Comparison of ENCODE assay signal across 10 cellular contexts in genomic region chr1:165424454-165425283, GRCh38. TPM values are rescaled to one million over a fixed set of nuclear protein-coding genes. Genes with fewer than 3 reads are reported as not detected.
DNase-seq lines count a peak whose midpoint lies in the region; ATAC-seq and TF ChIP-seq lines count a peak whose summit lies in the region.
"Had no signal": no experiment of that assay in that cellular context is flagged by ENCODE, and none has a peak within 500 bp of the region (broad histone marks: within the 10 kb centered on the region; RNA-seq: fewer than 3 reads in every experiment).

No MANE protein-coding gene starts in this region.

- peak; percentile 22 for DNase-seq in central memory CD4-positive, alpha-beta T cell
- peak; percentile 22 to 51 (median 27) for DNase-seq in ovary
- DNase-seq in iPS-NIHi7 (ENCODE audit: extremely low spot score) = no peak
- no peak for DNase-seq in AG08395 (ENCODE audit: low spot score)
- DNase-seq in NCI-H2081 treated with DMSO at 0.1 percent for 48 hours (lab: John Stamatoyannopoulos, UW) = no peak
- DNase-seq: kidney glomerular epithelial cell, NCI-H2171 treated with DMSO at 0.1 percent for 48 hours had no signal

- H3K4me1 ChIP-seq in ovary (ENCODE audit: insufficient read depth) = peaks cover 14% of the 10 kb centered on the region

- WGBS in ovary, 3 donors = 20 to 31% (median 26%) methylated on average over 10 of the region's 10 CpGs

- H3K4me3 ChIP-seq in ovary = no peak overlapping the region

- TF ChIP-seq EP300 in ovary (IDR thresholded peaks at IDR 0.05) = no peak

- no peaks in the 10 kb centered on the region for H3K36me3 ChIP-seq in ovary

- peak overlapping the region; percentile 57 to 61 for H3K27ac ChIP-seq in ovary

- ATAC-seq in GM18511 (IDR thresholded peaks at IDR 0.05; ENCODE audit: unreplicated experiment) = peak; percentile 80
- peak; percentile 66 for ATAC-seq in HG03432 (IDR thresholded peaks at IDR 0.05; ENCODE audit: unreplicated experiment)
- ATAC-seq in GM21526 (IDR thresholded peaks at IDR 0.05; ENCODE audit: low FRiP score, unreplicated experiment) = no peak

- intact Hi-C loops in ovary (cut with DNase I) = no loop called here

- TF ChIP-seq POLR2A in ovary (IDR thresholded peaks at IDR 0.05) = no peak

- H3K27me3 ChIP-seq in ovary = no peaks in the 10 kb centered on the region

- no peaks in the 10 kb centered on the region for H3K9me3 ChIP-seq in ovary

- TF ChIP-seq CTCF in ovary (IDR thresholded peaks at IDR 0.05) = no peak

RNA-seq across cellular contexts. Expression of gene RXRG, which starts 20.3 kb away (rescaled TPM):
- 1 to 10 TPM in 5 of 7 donors, under 1 TPM in 1, not detected in 1; 0.95 to 4.5 (median 1.8) TPM for total RNA-seq in ovary
- 1 to 10 TPM in 1 of 2 donors, under 1 TPM in 1; 0.80 to 6.6 TPM for polyA plus RNA-seq in ovary

Comparison
In these comparisons a context has a peak if more than half of its experiments do, and no peak if none do; other contexts are left out.
1. DNase-seq: peak in central memory CD4-positive, alpha-beta T cell (single experiment) and ovary (5 of 5); none in iPS-NIHi7 (single experiment), AG08395 (single experiment) and NCI-H2081 treated with DMSO at 0.1 percent for 48 hours (single experiment).